ENCODE assay signal across 23 cellular contexts in genomic region chr4:99670409-99671073, GRCh38. TPM values are rescaled to one million over a fixed set of nuclear protein-coding genes. Genes with fewer than 3 reads are reported as not detected.
DNase-seq lines count a peak whose midpoint lies in the region; ATAC-seq and TF ChIP-seq lines count a peak whose summit lies in the region.
"Had no signal": no experiment of that assay in that cellular context is flagged by ENCODE, and none has a peak within 500 bp of the region (broad histone marks: within the 10 kb centered on the region; RNA-seq: fewer than 3 reads in every experiment).

No MANE protein-coding gene starts in this region.

- H3K9me3 Mint-ChIP-seq in activated CD4-positive, alpha-beta T cell treated with anti-CD3 and anti-CD28 coated beads, Interleukin-2, amount 10 ng/mL, durations not matched to agents 24 days and 14 days: peaks cover 29% of the 10 kb centered on the region

- no peaks in the 10 kb centered on the region for H3K79me2 ChIP-seq in smooth muscle cell (ENCODE audit: low read depth)

- H3K36me3 Mint-ChIP-seq in activated CD4-positive, alpha-beta T cell treated with anti-CD3 and anti-CD28 coated beads, Interleukin-2, amount 10 ng/mL, durations not matched to agents 24 days and 14 days (ENCODE audit: low read depth): no peaks in the 10 kb centered on the region
- H3K36me3 Mint-ChIP-seq: CD8-positive, alpha-beta T cell had no signal

- peaks cover 44% of the 10 kb centered on the region for H3K4me1 ChIP-seq in body of pancreas
- H3K4me1 ChIP-seq in smooth muscle cell (ENCODE audit: low read depth): peaks cover 2% of the 10 kb centered on the region
- H3K4me1 ChIP-seq: Peyer's patch, SJSA1 had no signal

- H3K4me3 Mint-ChIP-seq in activated CD4-positive, alpha-beta T cell treated with anti-CD3 and anti-CD28 coated beads, Interleukin-2, amount 10 ng/mL, durations not matched to agents 24 days and 14 days: no peak overlapping the region
- H3K4me3 Mint-ChIP-seq: CD8-positive, alpha-beta T cell had no signal

- H3K27ac ChIP-seq in body of pancreas (peak overlapping the region in 3 of 4 donors; percentile 17 to 51 (median 50)), smooth muscle cell (ENCODE audit: low read depth) (peak overlapping the region; percentile 79)
- H3K27ac ChIP-seq: 22Rv1, Peyer's patch, SJSA1 had no signal

- DNase-seq in NCI-H82 (lab: John Stamatoyannopoulos, UW) (peak; percentile 15), NCI-H82 treated with DMSO at 0.1 percent for 48 hours (lab: John Stamatoyannopoulos, UW; ENCODE audit: unreplicated experiment) (no peak), body of pancreas (peak in 3 of 4 donors; percentile 37 to 54 (median 52)), left ventricle myocardium superior (no peak), smooth muscle cell (lab: John Stamatoyannopoulos, UW; ENCODE audit: unreplicated experiment) (no peak), NOMO-1 treated with DMSO at 0.1 percent for 48 hours (lab: John Stamatoyannopoulos, UW; ENCODE audit: unreplicated experiment) (no peak)
- no peak for DNase-seq in activated CD4-positive, alpha-beta T cell treated with anti-CD3 and anti-CD28 coated beads, Interleukin-2, amount 10 ng/mL, durations not matched to agents 24 days and 14 days
- DNase-seq: ACHN; C1 segment of cervical spinal cord; Calu3; CD8-positive, alpha-beta T cell; DMS53; GDM1; H7; Kasumi-1; NCI-H1417; NCI-H187; NCI-H69; Peyer's patch had no signal

- 47 to 54% methylated on average over 5 of the region's 5 CpGs for WGBS in body of pancreas, 2 donors
- 50% methylated on average over 5 of the region's 5 CpGs for WGBS in smooth muscle cell (ENCODE audit: low lambda C conversion rate)

- H4K20me1 ChIP-seq in smooth muscle cell (ENCODE audit: low read depth): no peaks in the 10 kb centered on the region

- TF ChIP-seq CTCF in body of pancreas (IDR thresholded peaks at IDR 0.05): no peak
- no peak for TF ChIP-seq CTCF in smooth muscle cell (IDR thresholded peaks at IDR 0.05; ENCODE audit: borderline replicate concordance, insufficient read depth, poor library complexity, severe bottlenecking)

- H3K27me3 Mint-ChIP-seq in activated CD4-positive, alpha-beta T cell treated with anti-CD3 and anti-CD28 coated beads, Interleukin-2, amount 10 ng/mL, durations not matched to agents 24 days and 14 days: no peaks in the 10 kb centered on the region

- H3K9ac ChIP-seq in smooth muscle cell (ENCODE audit: low read depth): no peak overlapping the region

- H3K27me3 ChIP-seq in body of pancreas (no peaks in the 10 kb centered on the region), smooth muscle cell (ENCODE audit: low read depth) (no peaks in the 10 kb centered on the region)
- H3K27me3 ChIP-seq: Peyer's patch, SJSA1 had no signal

- H3K4me3 ChIP-seq in body of pancreas (no peak overlapping the region), smooth muscle cell (no peak overlapping the region)
- H3K4me3 ChIP-seq: Peyer's patch, SJSA1 had no signal

- ATAC-seq in body of pancreas (peak; percentile 87), left ventricle myocardium superior (peak; percentile 39), GM21390 (IDR thresholded peaks at IDR 0.05; ENCODE audit: unreplicated experiment) (no peak)
- ATAC-seq: CD8-positive, alpha-beta T cell had no signal

- no peak overlapping the region for H2AFZ ChIP-seq in smooth muscle cell (ENCODE audit: low read depth)

- no peak for TF ChIP-seq POLR2A in body of pancreas (IDR thresholded peaks at IDR 0.05)

- H3K27ac Mint-ChIP-seq in activated CD4-positive, alpha-beta T cell treated with anti-CD3 and anti-CD28 coated beads, Interleukin-2, amount 10 ng/mL, durations not matched to agents 24 days and 14 days: no peak overlapping the region
- H3K27ac Mint-ChIP-seq: CD8-positive, alpha-beta T cell had no signal

- peaks cover 13% of the 10 kb centered on the region for H3F3A ChIP-seq in smooth muscle cell (ENCODE audit: low read depth)

- peak overlapping the region; percentile 16 for H3K4me2 ChIP-seq in smooth muscle cell

- intact Hi-C loops in body of pancreas (cut with DNase I) (no loop called here), left ventricle myocardium superior (cut with micrococcal nuclease) (no loop called here)
- intact Hi-C loops in activated CD4-positive, alpha-beta T cell treated with anti-CD3 and anti-CD28 coated beads, Interleukin-2, amount 10 ng/mL, durations not matched to agents 24 days and 14 days (cut with micrococcal nuclease): no loop called here

- H3K36me3 ChIP-seq in body of pancreas (replicated peaks in 1 of 2; ENCODE audit: insufficient read depth in 1 of 2, low read depth in 2 of 2) (no peaks in the 10 kb centered on the region), smooth muscle cell (ENCODE audit: low read depth) (no peaks in the 10 kb centered on the region)
- H3K36me3 ChIP-seq: Peyer's patch, SJSA1 had no signal

- H3K4me1 Mint-ChIP-seq in activated CD4-positive, alpha-beta T cell treated with anti-CD3 and anti-CD28 coated beads, Interleukin-2, amount 10 ng/mL, durations not matched to agents 24 days and 14 days: no peaks in the 10 kb centered on the region

- peaks cover 0 to 8% (median 0%) of the 10 kb centered on the region in 3 donors for H3K9me3 ChIP-seq in body of pancreas
- peaks cover 17% of the 10 kb centered on the region for H3K9me3 ChIP-seq in smooth muscle cell (replicated peaks; ENCODE audit: low read depth)
- H3K9me3 ChIP-seq: Peyer's patch had no signal

RNA-seq across cellular contexts. Expression of gene C4orf54, which starts 12.9 kb away (rescaled TPM):
- total RNA-seq in body of pancreas (under 1 TPM in 1 of 2 donors, not detected in 1; under 0.01 TPM), left ventricle myocardium superior (0.77 TPM), smooth muscle cell (not detected in 2 replicates)
- polyA plus RNA-seq in smooth muscle cell: not detected in 2 replicates
- not detected in 2 replicates for total RNA-seq in activated CD4-positive, alpha-beta T cell treated with anti-CD3 and anti-CD28 coated beads, Interleukin-2, amount 10 ng/mL, durations not matched to agents 24 days and 14 days
- total RNA-seq: Calu3; CD8-positive, alpha-beta T cell; H7; MCF 10A; Peyer's patch had no signal

Comparison
In these comparisons a context has a peak if more than half of its experiments do, and no peak if none do; other contexts are left out.
1. DNase-seq: peak in NCI-H82 (single experiment) and body of pancreas (3 of 4); none in NCI-H82 treated with DMSO at 0.1 percent for 48 hours (single experiment), left ventricle myocardium superior (single experiment), smooth muscle cell (single experiment), NOMO-1 treated with DMSO at 0.1 percent for 48 hours (single experiment) and activated CD4-positive, alpha-beta T cell treated with anti-CD3 and anti-CD28 coated beads, Interleukin-2, amount 10 ng/mL, durations not matched to agents 24 days and 14 days (single experiment).